In the genomic region with DNA sequence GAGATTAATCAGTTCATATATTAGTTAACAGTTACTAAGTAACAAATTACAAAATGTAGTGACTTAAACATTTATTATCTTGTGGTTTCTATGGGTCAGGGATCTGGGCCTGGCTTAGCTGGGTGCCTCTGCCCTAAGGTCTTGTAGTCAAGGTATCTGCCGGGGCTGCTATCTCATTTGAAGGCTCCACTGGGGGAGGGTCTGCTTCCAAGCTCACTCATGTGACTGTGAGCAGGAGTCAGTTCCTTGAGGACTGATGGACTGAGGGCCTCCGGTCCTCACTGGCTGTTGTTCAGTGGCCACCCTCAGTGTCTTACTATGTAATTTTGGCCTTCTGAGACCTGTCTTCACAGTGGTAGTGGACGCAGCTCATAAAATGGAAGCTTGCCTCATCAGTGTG, we compare ENCODE assay signal across 20 cellular contexts.
"Had no signal": no experiment of that assay in that cellular context is flagged by ENCODE, and none has a peak within 500 bp of the region (broad histone marks: within the 10 kb centered on the region; RNA-seq: fewer than 3 reads in every experiment).

No MANE protein-coding gene starts in this region.

- H3K27ac ChIP-seq: colonic mucosa, foreskin keratinocyte, lower lobe of right lung, spleen, uterus, VCaP had no signal

- H3K27ac Mint-ChIP-seq: activated CD4-positive, alpha-beta T cell treated with anti-CD3 and anti-CD28 coated beads, Interleukin-2, amount 10 ng/mL, durations not matched to agents 7 days and 5 days; activated naive CD4-positive, alpha-beta T cell treated with anti-CD3 and anti-CD28 coated beads, Interleukin-2, amount 10 ng/mL, durations not matched to agents 7 days and 5 days; activated T-cell treated with anti-CD3 and anti-CD28 coated beads, Interleukin-2, amount 50 U/mL, for 72 hours; naive thymus-derived CD4-positive, alpha-beta T cell had no signal

- H3K4me1 ChIP-seq: colonic mucosa, lower lobe of right lung, uterus had no signal

- H3K9me3 ChIP-seq: colonic mucosa, lower lobe of right lung, spleen, uterus had no signal

- ATAC-seq: activated T-cell treated with anti-CD3 and anti-CD28 coated beads, Interleukin-2, amount 50 U/mL, for 72 hours; foreskin keratinocyte; left lobe of liver; lower lobe of right lung; naive thymus-derived CD4-positive, alpha-beta T cell had no signal

- H3K36me3 ChIP-seq: colonic mucosa, lower lobe of right lung, spleen, uterus had no signal

- H3K4me3 Mint-ChIP-seq: activated CD4-positive, alpha-beta T cell treated with anti-CD3 and anti-CD28 coated beads, Interleukin-2, amount 10 ng/mL, durations not matched to agents 7 days and 5 days; activated naive CD4-positive, alpha-beta T cell treated with anti-CD3 and anti-CD28 coated beads, Interleukin-2, amount 10 ng/mL, durations not matched to agents 7 days and 5 days; activated T-cell treated with anti-CD3 and anti-CD28 coated beads, Interleukin-2, amount 50 U/mL, for 72 hours; naive thymus-derived CD4-positive, alpha-beta T cell; neural crest cell had no signal

- H3K36me3 Mint-ChIP-seq: activated naive CD4-positive, alpha-beta T cell treated with anti-CD3 and anti-CD28 coated beads, Interleukin-2, amount 10 ng/mL, durations not matched to agents 7 days and 5 days had no signal

- H3K4me1 Mint-ChIP-seq: activated CD4-positive, alpha-beta T cell treated with anti-CD3 and anti-CD28 coated beads, Interleukin-2, amount 10 ng/mL, durations not matched to agents 7 days and 5 days; activated naive CD4-positive, alpha-beta T cell treated with anti-CD3 and anti-CD28 coated beads, Interleukin-2, amount 10 ng/mL, durations not matched to agents 7 days and 5 days had no signal

- H3K4me3 ChIP-seq: colonic mucosa, lower lobe of right lung, spleen, uterus had no signal

- DNase-seq: activated CD4-positive, alpha-beta T cell treated with anti-CD3 and anti-CD28 coated beads, Interleukin-2, amount 10 ng/mL, durations not matched to agents 7 days and 5 days; activated CD4-positive, CD25-positive, alpha-beta regulatory T cell treated with anti-CD3 and anti-CD28 coated beads, Interleukin-2, amount 50 U/mL, for 72 hours; activated effector memory CD4-positive, alpha-beta T cell treated with anti-CD3 and anti-CD28 coated beads, Interleukin-2, amount 50 U/mL, for 16 hours; activated naive CD4-positive, alpha-beta T cell treated with anti-CD3 and anti-CD28 coated beads, Interleukin-2, amount 10 ng/mL, durations not matched to agents 7 days and 5 days; activated T-cell treated with anti-CD3 and anti-CD28 coated beads, Interleukin-2, amount 50 U/mL, for 72 hours; amygdala; colonic mucosa; erythroblast; kidney; lower lobe of right lung; naive thymus-derived CD4-positive, alpha-beta T cell; retina; spleen; stimulated activated CD4-positive, alpha-beta T cell treated with anti-CD3 and anti-CD28 coated beads, Interleukin-4, amount 100 ng/mL, for 1 hour; stimulated activated naive CD4-positive, alpha-beta T cell treated with Interleukin-2 at 50 U/mL for 16 hours; uterus had no signal

- H3K27me3 Mint-ChIP-seq: activated CD4-positive, alpha-beta T cell treated with anti-CD3 and anti-CD28 coated beads, Interleukin-2, amount 10 ng/mL, durations not matched to agents 7 days and 5 days; activated naive CD4-positive, alpha-beta T cell treated with anti-CD3 and anti-CD28 coated beads, Interleukin-2, amount 10 ng/mL, durations not matched to agents 7 days and 5 days had no signal

- H3K27me3 ChIP-seq: colonic mucosa, foreskin keratinocyte, spleen, uterus had no signal

- H3K9me3 Mint-ChIP-seq: activated CD4-positive, alpha-beta T cell treated with anti-CD3 and anti-CD28 coated beads, Interleukin-2, amount 10 ng/mL, durations not matched to agents 7 days and 5 days; activated naive CD4-positive, alpha-beta T cell treated with anti-CD3 and anti-CD28 coated beads, Interleukin-2, amount 10 ng/mL, durations not matched to agents 7 days and 5 days; activated T-cell treated with anti-CD3 and anti-CD28 coated beads, Interleukin-2, amount 50 U/mL, for 72 hours; naive thymus-derived CD4-positive, alpha-beta T cell; neural crest cell had no signal
